20 cellular contexts compared by ENCODE assay signal in genomic region chr12:73361867-73362230, GRCh38.
DNase-seq lines count a peak whose midpoint lies in the region; ATAC-seq and TF ChIP-seq lines count a peak whose summit lies in the region.
"Had no signal": no experiment of that assay in that cellular context is flagged by ENCODE, and none has a peak within 500 bp of the region (broad histone marks: within the 10 kb centered on the region; RNA-seq: fewer than 3 reads in every experiment).

No MANE protein-coding gene starts in this region.

- TF ChIP-seq CTCF in A673 (conservative IDR thresholded peaks at IDR 0.05; ENCODE audit: low read depth, low read length) (no peak), GM23338 (conservative IDR thresholded peaks at IDR 0.05; ENCODE audit: low read depth in 2 of 2) (no peak), neural progenitor cell (IDR thresholded peaks at IDR 0.05) (no peak), osteoblast (IDR thresholded peaks at IDR 0.05; ENCODE audit: extremely low read depth, low read depth, low read length) (no peak)

- H3K36me3 ChIP-seq in A673 (ENCODE audit: insufficient read depth, low read length, poor library complexity, severe bottlenecking) (no peaks in the 10 kb centered on the region), GM23338 (ENCODE audit: insufficient read depth) (no peaks in the 10 kb centered on the region), neural progenitor cell (no peaks in the 10 kb centered on the region), osteoblast (ENCODE audit: insufficient read depth, low read length) (no peaks in the 10 kb centered on the region)

- H3K4me3 Mint-ChIP-seq in GM23338 (no peak overlapping the region), neural progenitor cell (no peak overlapping the region)
- H3K4me3 Mint-ChIP-seq: CD4-positive, alpha-beta memory T cell had no signal

- H3K9me3 Mint-ChIP-seq in GM23338 (peaks cover 6% of the 10 kb centered on the region; the same call in 1 of the 3 replicates), neural progenitor cell (peaks cover 5% of the 10 kb centered on the region)

- H4K20me1 ChIP-seq in GM23338 (replicated peaks; ENCODE audit: insufficient read depth) (no peaks in the 10 kb centered on the region), neural progenitor cell (ENCODE audit: low read depth) (no peaks in the 10 kb centered on the region), osteoblast (ENCODE audit: insufficient read depth, low read length) (no peaks in the 10 kb centered on the region)

- no peaks in the 10 kb centered on the region for H3K36me3 Mint-ChIP-seq in GM23338 (ENCODE audit: low read depth)
- H3K36me3 Mint-ChIP-seq in neural progenitor cell: peaks cover 2% of the 10 kb centered on the region
- H3K36me3 Mint-ChIP-seq: CD4-positive, alpha-beta memory T cell had no signal

- H3K4me3 ChIP-seq in A673 (ENCODE audit: low read depth, low read length, poor library complexity, severe bottlenecking) (no peak overlapping the region), GM23338 (no peak overlapping the region), neural progenitor cell (no peak overlapping the region), osteoblast (ENCODE audit: insufficient read depth, low read length) (no peak overlapping the region)
- H3K4me3 ChIP-seq: A549, GM12878 had no signal

- H3K4me1 Mint-ChIP-seq in GM23338 (peaks cover 15% of the 10 kb centered on the region), neural progenitor cell (peaks cover 23% of the 10 kb centered on the region)
- H3K4me1 Mint-ChIP-seq: CD4-positive, alpha-beta memory T cell had no signal

- no peak overlapping the region for H3K9ac ChIP-seq in neural progenitor cell

- POLR2A ChIA-PET in A673 (lab: Charles Lee; ENCODE audit: low non-redundant PET): no interaction called here

- H3K9me3 ChIP-seq in A673 (ENCODE audit: low read depth, low read length, poor library complexity, severe bottlenecking) (no peaks in the 10 kb centered on the region), neural progenitor cell (ENCODE audit: low read depth) (no peaks in the 10 kb centered on the region), osteoblast (ENCODE audit: low read depth, low read length) (no peaks in the 10 kb centered on the region)

- no peak overlapping the region for H2AFZ ChIP-seq in GM23338
- H2AFZ ChIP-seq in neural progenitor cell (replicated peaks): no peak overlapping the region
- no peak overlapping the region for H2AFZ ChIP-seq in osteoblast (ENCODE audit: low read length)

- no peaks in the 10 kb centered on the region for H3K27me3 Mint-ChIP-seq in GM23338 (ENCODE audit: insufficient read depth, low read depth, poor library complexity)
- H3K27me3 Mint-ChIP-seq in neural progenitor cell (ENCODE audit: insufficient read depth, low read depth): no peaks in the 10 kb centered on the region
- H3K27me3 Mint-ChIP-seq: CD4-positive, alpha-beta memory T cell had no signal

- intact Hi-C loops in A673 (cut with micrococcal nuclease; ENCODE audit: unreplicated experiment): no loop called here

- H3K4me1 ChIP-seq in A673 (ENCODE audit: insufficient read depth, low read length, poor library complexity, severe bottlenecking) (peaks cover 25% of the 10 kb centered on the region), GM23338 (ENCODE audit: insufficient read depth) (peaks cover 10% of the 10 kb centered on the region; the same call in 1 of the 2 replicates), neural progenitor cell (peaks cover 5% of the 10 kb centered on the region), osteoblast (ENCODE audit: insufficient read depth, low read length) (no peaks in the 10 kb centered on the region)
- H3K4me1 ChIP-seq: A549 had no signal

- CTCF ChIA-PET in A673 (lab: Charles Lee): no interaction called here

- ATAC-seq in GM23338: no peak
- ATAC-seq in left lobe of liver: peak; percentile 15
- ATAC-seq in GM21786 (IDR thresholded peaks at IDR 0.05; ENCODE audit: unreplicated experiment): no peak
- ATAC-seq: A549, GM12878 had no signal

- H3K79me2 ChIP-seq in GM23338 (replicated peaks; ENCODE audit: insufficient read depth) (no peaks in the 10 kb centered on the region), neural progenitor cell (ENCODE audit: low read depth) (no peaks in the 10 kb centered on the region), osteoblast (ENCODE audit: insufficient read depth, low read length) (no peaks in the 10 kb centered on the region)

- DNase-seq in A673 (ENCODE audit: low spot score): peak; percentile 4
- no peak for DNase-seq in GM23338 (ENCODE audit: low spot score)
- no peak for DNase-seq in left lobe of liver (ENCODE audit: low spot score)
- no peak for DNase-seq in neural progenitor cell (ENCODE audit: low spot score)
- DNase-seq in G401 (ENCODE audit: low spot score): no peak
- DNase-seq in osteoblast (ENCODE audit: insufficient read length, low spot score, missing footprints): no peak
- DNase-seq in stimulated activated CD4-positive, alpha-beta T cell treated with anti-CD3 and anti-CD28 coated beads, Interleukin-15, amount 100 ng/mL, for 24 hours: no peak
- DNase-seq: 8988T; C1 segment of cervical spinal cord; CD4-positive, alpha-beta memory T cell; COR-L47; DMS153; DND-41; GDM1; GOT3; H7; HCEC 1CT had no signal

- H3K9me2 ChIP-seq in GM23338 (ENCODE audit: insufficient read depth): no peaks in the 10 kb centered on the region

- in situ Hi-C loops in G401 (cut with HindIII; ENCODE audit: low sequenced_read_pairs): no loop called here

- no peak overlapping the region for H3K4me2 ChIP-seq in GM23338
- no peak overlapping the region for H3K4me2 ChIP-seq in neural progenitor cell
- H3K4me2 ChIP-seq in osteoblast (ENCODE audit: insufficient read depth, low read length): no peak overlapping the region
- H3K4me2 ChIP-seq: A549 had no signal

- H3K27ac ChIP-seq in A673 (ENCODE audit: low read depth, low read length, poor library complexity, severe bottlenecking): no peak overlapping the region
- H3K27ac ChIP-seq in GM23338 (ENCODE audit: low read depth): no peak overlapping the region
- H3K27ac ChIP-seq in neural progenitor cell: no peak overlapping the region
- H3K27ac ChIP-seq in osteoblast (ENCODE audit: low read depth, low read length): no peak overlapping the region
- H3K27ac ChIP-seq: A549 had no signal

- H3K27me3 ChIP-seq in A673 (replicated peaks; ENCODE audit: insufficient read depth, low read depth, low read length, poor library complexity) (no peaks in the 10 kb centered on the region), GM23338 (ENCODE audit: insufficient read depth) (no peaks in the 10 kb centered on the region), neural progenitor cell (no peaks in the 10 kb centered on the region), osteoblast (ENCODE audit: insufficient read depth, low read length) (no peaks in the 10 kb centered on the region)

- no TSS peak for BruUV-seq in A673 (replicated peaks; lab: Mats Ljungman, UMichigan)

- H3K27ac Mint-ChIP-seq in GM23338 (peak overlapping the region; percentile 7), neural progenitor cell (peak overlapping the region; percentile 11)
- H3K27ac Mint-ChIP-seq: CD4-positive, alpha-beta memory T cell had no signal

- H3F3A ChIP-seq in GM23338 (replicated peaks; ENCODE audit: low read depth) (no peaks in the 10 kb centered on the region), neural progenitor cell (ENCODE audit: low read depth) (no peaks in the 10 kb centered on the region)
